Comparison of ENCODE assay signal across 22 cellular contexts in genomic region chr7:128106840-128107239, GRCh38.
DNase-seq lines count a peak whose midpoint lies in the region; ATAC-seq and TF ChIP-seq lines count a peak whose summit lies in the region.
"Had no signal": no experiment of that assay in that cellular context is flagged by ENCODE, and none has a peak within 500 bp of the region (broad histone marks: within the 10 kb centered on the region; RNA-seq: fewer than 3 reads in every experiment).

No MANE protein-coding gene starts in this region.

- H3K36me3 Mint-ChIP-seq in central memory CD8-positive, alpha-beta T cell (ENCODE audit: insufficient read depth): peaks cover 9% of the 10 kb centered on the region
- peaks cover 0 to 4% of the 10 kb centered on the region in 2 donors for H3K36me3 Mint-ChIP-seq in stimulated activated naive B cell treated with anti-CD40 and anti-IgM and Interleukin-4, amounts not matched to agents 10 μg/mL and 1 μg/mL and 100 μg/mL, for 72 hours
- H3K36me3 Mint-ChIP-seq: type B pancreatic cell had no signal

- H2AFZ ChIP-seq in Karpas-422 (ENCODE audit: low read length): no peak overlapping the region

- TF ChIP-seq CTCF in left ventricle myocardium inferior (IDR thresholded peaks at IDR 0.05; ENCODE audit: borderline replicate concordance): no peak

- no peak overlapping the region for H3K9ac ChIP-seq in Karpas-422 (ENCODE audit: low read length)

- no peak for ATAC-seq in central memory CD8-positive, alpha-beta T cell (replicated peaks; ENCODE audit: extremely low read depth, poor library complexity, severe bottlenecking)
- no peak for ATAC-seq in stimulated activated naive B cell treated with anti-CD40 and anti-IgM and Interleukin-4, amounts not matched to agents 10 μg/mL and 1 μg/mL and 100 μg/mL, for 72 hours (replicated peaks)
- no peak for ATAC-seq in stimulated activated naive CD8-positive, alpha-beta T cell treated with anti-CD3 and anti-CD28 coated beads, Interleukin-15, amount 100 ng/mL, for 72 hours
- ATAC-seq: left colon had no signal

- H3K27me3 ChIP-seq in left ventricle myocardium inferior (ENCODE audit: low read depth) (peaks cover 67% of the 10 kb centered on the region), Karpas-422 (ENCODE audit: low read length) (no peaks in the 10 kb centered on the region)

- peaks cover 65% of the 10 kb centered on the region for H3K4me1 Mint-ChIP-seq in central memory CD8-positive, alpha-beta T cell
- H3K4me1 Mint-ChIP-seq in stimulated activated naive B cell treated with anti-CD40 and anti-IgM and Interleukin-4, amounts not matched to agents 10 μg/mL and 1 μg/mL and 100 μg/mL, for 72 hours: peaks cover 52 to 74% of the 10 kb centered on the region in 2 donors
- H3K4me1 Mint-ChIP-seq in stimulated activated naive CD8-positive, alpha-beta T cell treated with anti-CD3 and anti-CD28 coated beads, Interleukin-15, amount 100 ng/mL, for 72 hours: peaks cover 88% of the 10 kb centered on the region

- peaks cover 10% of the 10 kb centered on the region; the same call in 1 of the 2 replicates for H4K20me1 ChIP-seq in Karpas-422 (ENCODE audit: insufficient read depth, low read depth, low read length)

- no peaks in the 10 kb centered on the region for H3K9me2 ChIP-seq in Karpas-422 (replicated peaks; ENCODE audit: insufficient read depth, low read length)

- H3K36me3 ChIP-seq in left ventricle myocardium inferior (no peaks in the 10 kb centered on the region), Karpas-422 (ENCODE audit: insufficient read depth, low read length) (no peaks in the 10 kb centered on the region)
- H3K36me3 ChIP-seq: Peyer's patch had no signal

- H3K4me2 ChIP-seq in Karpas-422 (ENCODE audit: low read depth, low read length, poor library complexity, severe bottlenecking): no peak overlapping the region

- no peaks in the 10 kb centered on the region for H3K9me3 ChIP-seq in left ventricle myocardium inferior (replicated peaks)
- no peaks in the 10 kb centered on the region for H3K9me3 ChIP-seq in Karpas-422 (ENCODE audit: low read length)
- H3K9me3 ChIP-seq: Peyer's patch had no signal

- H3K4me3 Mint-ChIP-seq in central memory CD8-positive, alpha-beta T cell: peak overlapping the region; percentile 3
- H3K4me3 Mint-ChIP-seq in stimulated activated naive B cell treated with anti-CD40 and anti-IgM and Interleukin-4, amounts not matched to agents 10 μg/mL and 1 μg/mL and 100 μg/mL, for 72 hours: no peak overlapping the region
- H3K4me3 Mint-ChIP-seq in stimulated activated naive CD8-positive, alpha-beta T cell treated with anti-CD3 and anti-CD28 coated beads, Interleukin-15, amount 100 ng/mL, for 72 hours: no peak overlapping the region
- H3K4me3 Mint-ChIP-seq: type B pancreatic cell had no signal

- H3K4me1 ChIP-seq in left ventricle myocardium inferior: peaks cover 14% of the 10 kb centered on the region
- H3K4me1 ChIP-seq in Karpas-422 (ENCODE audit: low read length): peaks cover 59% of the 10 kb centered on the region

- DNase-seq in cardiac septum (ENCODE audit: low spot score) (peak; percentile 46), left ventricle myocardium inferior (no peak), Karpas-422 (peak; percentile 55), NCI-H345 treated with DMSO at 0.1 percent for 48 hours (lab: John Stamatoyannopoulos, UW; ENCODE audit: unreplicated experiment) (no peak), NCI-H187 (lab: John Stamatoyannopoulos, UW) (no peak)
- DNase-seq in central memory CD8-positive, alpha-beta T cell (ENCODE audit: low spot score in 2 of 2): no peak
- no peak for DNase-seq in stimulated activated naive B cell treated with anti-CD40 and anti-IgM and Interleukin-4, amounts not matched to agents 10 μg/mL and 1 μg/mL and 100 μg/mL, for 72 hours
- DNase-seq in stimulated activated naive CD8-positive, alpha-beta T cell treated with anti-CD3 and anti-CD28 coated beads, Interleukin-15, amount 100 ng/mL, for 72 hours: no peak
- DNase-seq: activated CD4-positive, alpha-beta T cell treated with anti-CD3 and anti-CD28 coated beads for 1 hour; amniotic stem cell; COR-L47; dermis blood vessel endothelial cell; EL; NCI-H1436; NCI-H2171; NCI-H82; small intestine; stimulated activated CD4-positive, alpha-beta T cell treated with anti-CD3 and anti-CD28 coated beads, Interleukin-2, amount 100 ng/mL, for 48 hours had no signal

- intact Hi-C loops in cardiac septum (cut with DNase I): no loop called here
- intact Hi-C loops in left ventricle myocardium inferior (cut with micrococcal nuclease): no loop called here

- no peak overlapping the region for H3K4me3 ChIP-seq in left ventricle myocardium inferior
- no peak overlapping the region for H3K4me3 ChIP-seq in Karpas-422 (ENCODE audit: low read length)
- H3K4me3 ChIP-seq: Peyer's patch had no signal

- no peaks in the 10 kb centered on the region for H3K27me3 Mint-ChIP-seq in central memory CD8-positive, alpha-beta T cell
- H3K27me3 Mint-ChIP-seq in stimulated activated naive B cell treated with anti-CD40 and anti-IgM and Interleukin-4, amounts not matched to agents 10 μg/mL and 1 μg/mL and 100 μg/mL, for 72 hours: no peaks in the 10 kb centered on the region
- peaks cover 12% of the 10 kb centered on the region for H3K27me3 Mint-ChIP-seq in stimulated activated naive CD8-positive, alpha-beta T cell treated with anti-CD3 and anti-CD28 coated beads, Interleukin-15, amount 100 ng/mL, for 72 hours

- H3K27ac ChIP-seq in left ventricle myocardium inferior (replicated peaks) (no peak overlapping the region), Karpas-422 (ENCODE audit: low read length) (no peak overlapping the region)

- peak overlapping the region; percentile 63 for H3K27ac Mint-ChIP-seq in central memory CD8-positive, alpha-beta T cell (ENCODE audit: low read depth)
- peak overlapping the region; percentile 88 for H3K27ac Mint-ChIP-seq in stimulated activated naive B cell treated with anti-CD40 and anti-IgM and Interleukin-4, amounts not matched to agents 10 μg/mL and 1 μg/mL and 100 μg/mL, for 72 hours
- peak overlapping the region in 1 of 2 donors; percentile 93 for H3K27ac Mint-ChIP-seq in stimulated activated naive CD8-positive, alpha-beta T cell treated with anti-CD3 and anti-CD28 coated beads, Interleukin-15, amount 100 ng/mL, for 72 hours
- H3K27ac Mint-ChIP-seq: activated T-helper 2 cell treated with anti-CD3 and anti-CD28 coated beads, Interferon-gamma antibody, Interleukin-2, Interleukin-4, amounts not matched to agents 10 μg/mL and 5 μg/mL and 100 μg/mL, durations not matched to agents 14 hours and 24 hours and 36 hours; type B pancreatic cell had no signal

- H3K9me3 Mint-ChIP-seq in central memory CD8-positive, alpha-beta T cell: no peaks in the 10 kb centered on the region
- H3K9me3 Mint-ChIP-seq in stimulated activated naive B cell treated with anti-CD40 and anti-IgM and Interleukin-4, amounts not matched to agents 10 μg/mL and 1 μg/mL and 100 μg/mL, for 72 hours: no peaks in the 10 kb centered on the region
- H3K9me3 Mint-ChIP-seq in stimulated activated naive CD8-positive, alpha-beta T cell treated with anti-CD3 and anti-CD28 coated beads, Interleukin-15, amount 100 ng/mL, for 72 hours: no peaks in the 10 kb centered on the region
- H3K9me3 Mint-ChIP-seq: activated T-helper 2 cell treated with anti-CD3 and anti-CD28 coated beads, Interferon-gamma antibody, Interleukin-2, Interleukin-4, amounts not matched to agents 10 μg/mL and 5 μg/mL and 100 μg/mL, durations not matched to agents 14 hours and 24 hours and 36 hours; type B pancreatic cell had no signal

- no peaks in the 10 kb centered on the region for H3K79me2 ChIP-seq in Karpas-422 (ENCODE audit: low read length)

Comparison
In these comparisons a context has a peak if more than half of its experiments do, and no peak if none do; other contexts are left out.
1. DNase-seq: peak in cardiac septum (single experiment) and Karpas-422 (single experiment); none in left ventricle myocardium inferior (single experiment), central memory CD8-positive, alpha-beta T cell (0 of 2), stimulated activated naive B cell treated with anti-CD40 and anti-IgM and Interleukin-4, amounts not matched to agents 10 μg/mL and 1 μg/mL and 100 μg/mL, for 72 hours (single experiment), stimulated activated naive CD8-positive, alpha-beta T cell treated with anti-CD3 and anti-CD28 coated beads, Interleukin-15, amount 100 ng/mL, for 72 hours (0 of 2), NCI-H345 treated with DMSO at 0.1 percent for 48 hours (single experiment) and NCI-H187 (0 of 2).